Comparison of ENCODE assay signal across 11 cellular contexts in genomic region chr6:53581161-53581560, GRCh38. TPM values are rescaled to one million over a fixed set of nuclear protein-coding genes. Genes with fewer than 3 reads are reported as not detected.
DNase-seq lines count a peak whose midpoint lies in the region; ATAC-seq and TF ChIP-seq lines count a peak whose summit lies in the region.
"Had no signal": no experiment of that assay in that cellular context is flagged by ENCODE, and none has a peak within 500 bp of the region (broad histone marks: within the 10 kb centered on the region; RNA-seq: fewer than 3 reads in every experiment).

No MANE protein-coding gene starts in this region.

- H3K36me3 ChIP-seq in GM23248 (ENCODE audit: low read depth) = no peaks in the 10 kb centered on the region
- no peaks in the 10 kb centered on the region for H3K36me3 ChIP-seq in PC-3 (ENCODE audit: low read depth, low read length)
- no peaks in the 10 kb centered on the region for H3K36me3 ChIP-seq in smooth muscle cell (ENCODE audit: low read depth)
- H3K36me3 ChIP-seq: suprapubic skin had no signal

- H3K9ac ChIP-seq in GM23248 = 0 out of 2 replicates have a peak overlapping the region, but pooled peaks have one; percentile 13
- H3K9ac ChIP-seq in PC-3 (ENCODE audit: low read length) = no peak overlapping the region
- no peak overlapping the region for H3K9ac ChIP-seq in smooth muscle cell (ENCODE audit: low read depth)

- peak overlapping the region; percentile 17; the same call in 1 of the 2 replicates for H2AFZ ChIP-seq in GM23248
- no peak overlapping the region for H2AFZ ChIP-seq in PC-3 (ENCODE audit: low read length)
- peak overlapping the region; percentile 7 for H2AFZ ChIP-seq in smooth muscle cell (ENCODE audit: low read depth)

- H3K9me2 ChIP-seq in GM23248 (ENCODE audit: insufficient read depth) (no peaks in the 10 kb centered on the region), PC-3 (replicated peaks; ENCODE audit: low read length) (no peaks in the 10 kb centered on the region)

- H3K9me3 ChIP-seq in GM23248 (ENCODE audit: low read depth) = no peaks in the 10 kb centered on the region
- no peaks in the 10 kb centered on the region for H3K9me3 ChIP-seq in PC-3 (ENCODE audit: low read length)
- no peaks in the 10 kb centered on the region for H3K9me3 ChIP-seq in smooth muscle cell (replicated peaks; ENCODE audit: low read depth)
- H3K9me3 ChIP-seq: suprapubic skin had no signal

- H3K4me3 ChIP-seq in GM23248 = no peak overlapping the region
- no peak overlapping the region for H3K4me3 ChIP-seq in PC-3 (ENCODE audit: low read length)
- H3K4me3 ChIP-seq in fibroblast of pulmonary artery (replicated peaks; ENCODE audit: low read depth, low read length) = no peak overlapping the region
- no peak overlapping the region for H3K4me3 ChIP-seq in smooth muscle cell
- H3K4me3 ChIP-seq: suprapubic skin had no signal

- in situ Hi-C loops in GM23248 (cut with MboI) = no loop called here

- WGBS in GM23248 (ENCODE audit: low coverage in 1 of 2, low lambda C conversion rate in 2 of 2, missing lambda C conversion rate in 2 of 2), 2 experiments = 0 to 3% methylated on average over 2 of the region's 2 CpGs
- 55% methylated on average over 2 of the region's 2 CpGs for WGBS in smooth muscle cell (ENCODE audit: low lambda C conversion rate)

- CTCF ChIA-PET in PC-3 (lab: Charles Lee) = no interaction called here

- H3K27ac ChIP-seq in GM23248 = peak overlapping the region; percentile 31
- no peak overlapping the region for H3K27ac ChIP-seq in PC-3 (ENCODE audit: low read length)
- peak overlapping the region; percentile 13 for H3K27ac ChIP-seq in smooth muscle cell (ENCODE audit: low read depth)
- H3K27ac ChIP-seq: RWPE1, suprapubic skin had no signal

- BruUV-seq in PC-3 (replicated peaks; lab: Mats Ljungman, UMichigan) = no TSS peak

- DNase-seq in GM23248 (peak; percentile 91), PC-3 (peak; percentile 14), fibroblast of pulmonary artery (ENCODE audit: low read depth) (peak; percentile 21), smooth muscle cell (lab: John Stamatoyannopoulos, UW; ENCODE audit: unreplicated experiment) (no peak)
- DNase-seq: activated effector memory CD4-positive, alpha-beta T cell treated with anti-CD3 and anti-CD28 coated beads, Interleukin-2, amount 50 U/mL, for 16 hours; left cardiac atrium had no signal

- POLR2A ChIA-PET in PC-3 (lab: Charles Lee; ENCODE audit: unreplicated experiment) = no interaction called here

- no peaks in the 10 kb centered on the region for H4K20me1 ChIP-seq in GM23248 (ENCODE audit: insufficient read depth)
- no peaks in the 10 kb centered on the region for H4K20me1 ChIP-seq in PC-3 (ENCODE audit: low read length)
- no peaks in the 10 kb centered on the region for H4K20me1 ChIP-seq in smooth muscle cell (ENCODE audit: low read depth)

- H3F3A ChIP-seq in GM23248 (ENCODE audit: insufficient read depth) = peaks cover 11% of the 10 kb centered on the region
- H3F3A ChIP-seq in PC-3 (ENCODE audit: low read length, unreplicated experiment) = no peaks in the 10 kb centered on the region
- H3F3A ChIP-seq in smooth muscle cell (ENCODE audit: low read depth) = no peaks in the 10 kb centered on the region

- H3K79me2 ChIP-seq in GM23248 (ENCODE audit: insufficient read depth) (no peaks in the 10 kb centered on the region), PC-3 (ENCODE audit: low read length) (no peaks in the 10 kb centered on the region), smooth muscle cell (ENCODE audit: low read depth) (no peaks in the 10 kb centered on the region)

- peak; percentile 67 for ATAC-seq in PC-3
- no peak for ATAC-seq in HG02870 (IDR thresholded peaks at IDR 0.05; ENCODE audit: unreplicated experiment)
- ATAC-seq in HG02642 (IDR thresholded peaks at IDR 0.05; ENCODE audit: poor library complexity, unreplicated experiment) = no peak
- no peak for ATAC-seq in GM19351 (IDR thresholded peaks at IDR 0.05; ENCODE audit: unreplicated experiment)

- H3K4me2 ChIP-seq in GM23248 (ENCODE audit: unreplicated experiment) (peak overlapping the region; percentile 53), PC-3 (ENCODE audit: low read length) (no peak overlapping the region), smooth muscle cell (peak overlapping the region; percentile 17)

- TF ChIP-seq CTCF in PC-3 (conservative IDR thresholded peaks at IDR 0.05; ENCODE audit: low read depth, low read length) (no peak), fibroblast of pulmonary artery (IDR thresholded peaks at IDR 0.05; ENCODE audit: low read length, missing control alignments) (no peak), smooth muscle cell (IDR thresholded peaks at IDR 0.05; ENCODE audit: borderline replicate concordance, insufficient read depth, poor library complexity, severe bottlenecking) (no peak)

- H3K27me3 ChIP-seq in GM23248 (replicated peaks; ENCODE audit: insufficient read depth) (no peaks in the 10 kb centered on the region), PC-3 (ENCODE audit: low read length) (no peaks in the 10 kb centered on the region), smooth muscle cell (ENCODE audit: low read depth) (no peaks in the 10 kb centered on the region)
- H3K27me3 ChIP-seq: suprapubic skin had no signal

- intact Hi-C loops in PC-3 (cut with micrococcal nuclease) = no loop called here

- H3K4me1 ChIP-seq in GM23248 (ENCODE audit: insufficient read depth) (peaks cover 24% of the 10 kb centered on the region), PC-3 (ENCODE audit: insufficient read depth, low read length) (no peaks in the 10 kb centered on the region), smooth muscle cell (ENCODE audit: low read depth) (no peaks in the 10 kb centered on the region)

RNA-seq across cellular contexts. Expression of gene GCLC, which starts 36.3 kb away (rescaled TPM):
- total RNA-seq in GM23248 (2014; rRNA removed; shearing (Covaris generic)) = 6.4 and 8.6 TPM in 2 replicates
- polyA plus RNA-seq in GM23248 (2016; fragmentation: Nextera tagmentation; extraction: Ambion mirVana) (3.3 TPM in 2 replicates), smooth muscle cell (3.7 and 6.1 TPM in 2 replicates)
- total RNA-seq in PC-3 (2014; rRNA removed) (50.1 and 54.7 TPM in 2 replicates), smooth muscle cell (7.1 and 9.4 TPM in 2 replicates)
